Comparison of ENCODE assay signal across 9 cellular contexts in the genomic region with DNA sequence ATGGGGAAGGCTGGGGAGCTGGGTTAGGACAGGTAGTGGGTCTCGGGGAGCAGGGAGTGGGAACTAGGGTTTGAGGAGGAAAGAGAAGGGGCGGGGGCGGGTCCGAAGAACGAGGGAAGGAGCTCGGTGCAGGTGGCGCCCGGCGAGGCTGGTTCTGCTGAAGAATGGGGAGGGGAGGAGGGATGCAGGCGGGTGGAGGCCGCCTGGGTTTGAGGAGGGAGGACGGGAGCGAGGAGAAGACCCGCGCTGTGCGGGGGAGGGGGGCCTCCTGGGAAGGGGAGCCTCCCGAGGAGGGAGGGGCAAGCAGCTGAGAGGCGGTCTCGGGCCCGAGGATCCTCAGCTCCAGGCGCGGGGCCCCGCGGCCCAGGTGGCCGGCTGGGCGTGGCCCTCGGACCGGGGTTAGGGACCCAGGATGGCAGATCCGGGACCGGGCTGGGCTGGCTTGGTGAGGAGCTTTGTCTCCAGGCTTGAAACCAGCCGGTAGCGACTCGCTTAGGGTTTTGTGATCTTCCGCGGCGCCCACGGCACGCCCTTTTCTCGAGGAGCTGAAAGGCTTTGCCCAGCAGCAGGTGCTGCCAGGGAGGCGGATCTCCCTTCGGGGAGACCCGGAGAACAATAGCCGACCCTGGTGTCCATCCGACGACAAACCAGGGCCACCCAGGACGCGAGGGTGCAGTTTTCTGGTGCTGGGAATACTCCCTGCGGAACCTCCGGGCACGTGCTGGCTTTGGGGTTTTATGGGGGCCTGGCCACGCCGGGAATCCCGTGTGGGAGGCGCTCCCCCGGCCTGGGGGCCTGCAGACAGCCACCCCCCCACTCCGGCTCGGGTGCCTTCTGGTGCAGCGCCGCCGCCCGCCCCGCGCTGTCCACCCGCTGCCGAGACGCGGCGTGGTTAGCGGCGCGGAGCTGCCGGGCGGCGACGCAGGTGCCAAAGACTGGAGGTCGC. TPM values are rescaled to one million over a fixed set of nuclear protein-coding genes. Genes with fewer than 3 reads are reported as not detected.
A peak's percentile ranks its signal among the peaks of the same experiment; 100 is the strongest.
DNase-seq lines count a peak whose midpoint lies in the region; ATAC-seq lines count a peak whose summit lies in the region.
"Had no signal": no experiment of that assay in that cellular context is flagged by ENCODE, and none has a peak within 500 bp of the region (broad histone marks: within the 10 kb centered on the region; RNA-seq: fewer than 3 reads in every experiment).

No MANE protein-coding gene starts in this region.

- POLR2A ChIA-PET in activated CD8-positive, alpha-beta T cell treated with anti-CD3 and anti-CD28 coated beads, Interleukin-2, amount 10 ng/mL, durations not matched to agents 7 days and 5 days (lab: Charles Lee), result interaction anchor here (0.7 kb wide), 1 partner anchor 10 kb away, joined by 3 read pairs; no protein-coding TSS in a partner anchor

- DNase-seq in stimulated activated CD4-positive, alpha-beta T cell treated with anti-CD3 and anti-CD28 coated beads, Interleukin-15, amount 100 ng/mL, for 24 hours, result peak; percentile 16
- DNase-seq in stimulated activated CD4-positive, alpha-beta T cell treated with anti-CD3 and anti-CD28 coated beads, Interleukin-1b, Interleukin-23, amount 100 ng/mL, for 48 hours, result no peak
- no peak for DNase-seq in activated CD8-positive, alpha-beta T cell treated with anti-CD3 and anti-CD28 coated beads, Interleukin-2, amount 10 ng/mL, durations not matched to agents 7 days and 5 days
- peak; percentile 72 for DNase-seq in iPS-NIHi11 (ENCODE audit: low spot score)
- no peak for DNase-seq in NCI-H2107 (lab: John Stamatoyannopoulos, UW)
- DNase-seq in hepatic stellate cell (ENCODE audit: low spot score), result no peak
- DNase-seq in ureter (ENCODE audit: low spot score), result no peak

- H3K36me3 Mint-ChIP-seq in activated CD8-positive, alpha-beta T cell treated with anti-CD3 and anti-CD28 coated beads, Interleukin-2, amount 10 ng/mL, durations not matched to agents 7 days and 5 days (ENCODE audit: low read depth), result no peaks in the 10 kb centered on the region

- peaks cover 59% of the 10 kb centered on the region for H3K27me3 Mint-ChIP-seq in activated CD8-positive, alpha-beta T cell treated with anti-CD3 and anti-CD28 coated beads, Interleukin-2, amount 10 ng/mL, durations not matched to agents 7 days and 5 days (ENCODE audit: low read depth)

- CTCF ChIA-PET in activated CD8-positive, alpha-beta T cell treated with anti-CD3 and anti-CD28 coated beads, Interleukin-2, amount 10 ng/mL, durations not matched to agents 7 days and 5 days (lab: Charles Lee), result interaction anchor here (2.0 to 2.4 kb wide), 3 partner anchors 73 to 94 kb away, joined by 5 to 11 read pairs (median 10); no protein-coding TSS in a partner anchor

- no peak overlapping the region for H3K27ac Mint-ChIP-seq in activated CD8-positive, alpha-beta T cell treated with anti-CD3 and anti-CD28 coated beads, Interleukin-2, amount 10 ng/mL, durations not matched to agents 7 days and 5 days

- no peaks in the 10 kb centered on the region for H3K9me3 Mint-ChIP-seq in activated CD8-positive, alpha-beta T cell treated with anti-CD3 and anti-CD28 coated beads, Interleukin-2, amount 10 ng/mL, durations not matched to agents 7 days and 5 days (ENCODE audit: insufficient read depth)

- H3K4me1 Mint-ChIP-seq in activated CD8-positive, alpha-beta T cell treated with anti-CD3 and anti-CD28 coated beads, Interleukin-2, amount 10 ng/mL, durations not matched to agents 7 days and 5 days (ENCODE audit: low read depth), result peaks cover 9% of the 10 kb centered on the region

- H3K4me3 Mint-ChIP-seq in activated CD8-positive, alpha-beta T cell treated with anti-CD3 and anti-CD28 coated beads, Interleukin-2, amount 10 ng/mL, durations not matched to agents 7 days and 5 days, result peak overlapping the region; percentile 18

- no peak for ATAC-seq in activated CD8-positive, alpha-beta T cell treated with anti-CD3 and anti-CD28 coated beads, Interleukin-2, amount 10 ng/mL, durations not matched to agents 7 days and 5 days
- ATAC-seq in HG02623 (IDR thresholded peaks at IDR 0.05; ENCODE audit: unreplicated experiment), result no peak

RNA-seq across cellular contexts. Expression of a gene that starts 1.4 kb away (rescaled TPM):
- not detected for total RNA-seq in activated CD8-positive, alpha-beta T cell treated with anti-CD3 and anti-CD28 coated beads, Interleukin-2, amount 10 ng/mL, durations not matched to agents 7 days and 5 days
- not detected for total RNA-seq in ureter
- total RNA-seq: M059J had no signal

Comparison
In these comparisons a context has a peak if more than half of its experiments do, and no peak if none do; other contexts are left out.
1. DNase-seq: peak in stimulated activated CD4-positive, alpha-beta T cell treated with anti-CD3 and anti-CD28 coated beads, Interleukin-15, amount 100 ng/mL, for 24 hours (single experiment) and iPS-NIHi11 (single experiment); none in stimulated activated CD4-positive, alpha-beta T cell treated with anti-CD3 and anti-CD28 coated beads, Interleukin-1b, Interleukin-23, amount 100 ng/mL, for 48 hours (single experiment), activated CD8-positive, alpha-beta T cell treated with anti-CD3 and anti-CD28 coated beads, Interleukin-2, amount 10 ng/mL, durations not matched to agents 7 days and 5 days (single experiment), NCI-H2107 (single experiment), hepatic stellate cell (single experiment) and ureter (single experiment).